22 cellular contexts compared by ENCODE assay signal in genomic region chr1:83856381-83856780, GRCh38.
"Had no signal": no experiment of that assay in that cellular context is flagged by ENCODE, and none has a peak within 500 bp of the region (broad histone marks: within the 10 kb centered on the region; RNA-seq: fewer than 3 reads in every experiment).

No MANE protein-coding gene starts in this region.

- FAIRE-seq: pancreas, small intestine, urothelium cell line had no signal

- H3K4me1 ChIP-seq: prostate gland had no signal

- H3K27me3 ChIP-seq: pancreas, right lobe of liver, thyroid gland, tibial nerve, upper lobe of left lung, vagina had no signal

- H3K4me3 ChIP-seq: pancreas, prostate gland, right lobe of liver, sigmoid colon, stomach, thoracic aorta, thyroid gland, tibial nerve, upper lobe of left lung, vagina had no signal

- H3K27ac ChIP-seq: neutrophil, pancreas, prostate gland, right lobe of liver, sigmoid colon, stomach, thoracic aorta, thyroid gland, tibial nerve, upper lobe of left lung, vagina had no signal

- DNase-seq: nephron progenitor cell; nucleus accumbens; pancreas; right cardiac atrium; right lobe of liver; sigmoid colon; stimulated activated CD4-positive, alpha-beta T cell treated with anti-CD3 and anti-CD28 coated beads, Interleukin-15, amount 100 ng/mL, for 24 hours; stimulated activated CD4-positive, alpha-beta T cell treated with anti-CD3 and anti-CD28 coated beads, Interleukin-2, amount 100 ng/mL, for 24 hours; stimulated activated CD4-positive, alpha-beta T cell treated with anti-CD3 and anti-CD28 coated beads, Interleukin-2, amount 100 ng/mL, for 48 hours; stimulated activated CD4-positive, alpha-beta T cell treated with anti-CD3 and anti-CD28 coated beads, Interleukin-4, amount 100 ng/mL, for 24 hours; stimulated activated naive B cell treated with anti-CD40 and anti-IgM and Interleukin-4, amounts not matched to agents 10 μg/mL and 1 μg/mL and 100 μg/mL, for 72 hours; stimulated activated naive CD4-positive, alpha-beta T cell treated with Interleukin-2 at 50 U/mL for 16 hours; stomach; thyroid gland; upper lobe of left lung had no signal

- H3K9me3 ChIP-seq: neutrophil, pancreas, prostate gland, right lobe of liver, sigmoid colon, stomach, thoracic aorta, thyroid gland, tibial nerve, upper lobe of left lung, vagina had no signal

- H3K36me3 ChIP-seq: neutrophil, pancreas, prostate gland, right lobe of liver, sigmoid colon, stomach, thoracic aorta, thyroid gland, tibial nerve, upper lobe of left lung, vagina had no signal
